ENCODE assay signal across 1 cellular context in the genomic region with DNA sequence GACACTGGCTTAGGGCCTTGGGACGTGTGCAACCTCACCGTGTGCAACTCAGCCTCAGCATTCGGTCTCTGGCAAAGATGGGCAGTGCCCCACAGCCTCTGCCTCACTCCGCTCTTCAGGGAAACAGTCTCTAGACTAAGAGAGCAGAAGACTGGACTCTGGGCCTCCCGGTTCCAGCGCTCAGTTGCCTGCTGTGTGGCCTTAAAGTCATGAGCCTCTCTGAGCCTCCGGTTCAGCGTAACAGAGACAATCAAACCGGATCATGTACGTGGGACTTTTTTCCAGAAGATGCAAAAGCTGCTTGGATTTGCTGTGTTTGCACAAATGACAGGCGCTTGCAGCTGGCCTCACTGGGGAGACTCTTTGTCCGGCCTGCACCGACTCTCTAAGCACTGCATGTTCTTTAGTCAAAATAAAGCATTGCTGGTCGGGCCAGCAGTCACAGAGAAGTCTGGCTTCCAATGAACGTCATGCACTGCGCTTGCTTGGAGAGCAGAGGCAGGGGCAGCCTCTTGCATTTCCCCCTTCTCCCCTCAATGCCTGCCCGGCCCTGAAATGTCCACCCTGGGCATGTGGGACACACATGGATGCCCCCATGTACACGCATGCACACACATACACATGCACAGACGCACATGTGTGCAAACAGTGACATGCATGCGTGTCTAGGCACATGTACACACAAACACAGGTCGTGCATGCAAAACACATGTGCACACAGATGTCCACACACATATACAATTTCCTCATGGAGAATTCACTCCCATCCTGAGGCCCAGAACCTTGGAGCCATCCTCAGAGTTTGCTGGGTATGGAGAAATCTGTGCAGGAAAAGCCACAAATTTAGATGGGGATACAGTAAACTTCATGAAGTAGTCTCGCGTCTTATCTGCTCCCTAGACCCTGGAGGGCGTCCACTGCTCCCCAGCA.
TF ChIP-seq lines count a peak whose summit lies in the region.

No MANE protein-coding gene starts in this region.

TF ChIP-seq in GM23338, 12 proteins besides CTCF, POLR2A, EP300 and RAD21 (continued from another document):
- TF ChIP-seq, protein P1, sequence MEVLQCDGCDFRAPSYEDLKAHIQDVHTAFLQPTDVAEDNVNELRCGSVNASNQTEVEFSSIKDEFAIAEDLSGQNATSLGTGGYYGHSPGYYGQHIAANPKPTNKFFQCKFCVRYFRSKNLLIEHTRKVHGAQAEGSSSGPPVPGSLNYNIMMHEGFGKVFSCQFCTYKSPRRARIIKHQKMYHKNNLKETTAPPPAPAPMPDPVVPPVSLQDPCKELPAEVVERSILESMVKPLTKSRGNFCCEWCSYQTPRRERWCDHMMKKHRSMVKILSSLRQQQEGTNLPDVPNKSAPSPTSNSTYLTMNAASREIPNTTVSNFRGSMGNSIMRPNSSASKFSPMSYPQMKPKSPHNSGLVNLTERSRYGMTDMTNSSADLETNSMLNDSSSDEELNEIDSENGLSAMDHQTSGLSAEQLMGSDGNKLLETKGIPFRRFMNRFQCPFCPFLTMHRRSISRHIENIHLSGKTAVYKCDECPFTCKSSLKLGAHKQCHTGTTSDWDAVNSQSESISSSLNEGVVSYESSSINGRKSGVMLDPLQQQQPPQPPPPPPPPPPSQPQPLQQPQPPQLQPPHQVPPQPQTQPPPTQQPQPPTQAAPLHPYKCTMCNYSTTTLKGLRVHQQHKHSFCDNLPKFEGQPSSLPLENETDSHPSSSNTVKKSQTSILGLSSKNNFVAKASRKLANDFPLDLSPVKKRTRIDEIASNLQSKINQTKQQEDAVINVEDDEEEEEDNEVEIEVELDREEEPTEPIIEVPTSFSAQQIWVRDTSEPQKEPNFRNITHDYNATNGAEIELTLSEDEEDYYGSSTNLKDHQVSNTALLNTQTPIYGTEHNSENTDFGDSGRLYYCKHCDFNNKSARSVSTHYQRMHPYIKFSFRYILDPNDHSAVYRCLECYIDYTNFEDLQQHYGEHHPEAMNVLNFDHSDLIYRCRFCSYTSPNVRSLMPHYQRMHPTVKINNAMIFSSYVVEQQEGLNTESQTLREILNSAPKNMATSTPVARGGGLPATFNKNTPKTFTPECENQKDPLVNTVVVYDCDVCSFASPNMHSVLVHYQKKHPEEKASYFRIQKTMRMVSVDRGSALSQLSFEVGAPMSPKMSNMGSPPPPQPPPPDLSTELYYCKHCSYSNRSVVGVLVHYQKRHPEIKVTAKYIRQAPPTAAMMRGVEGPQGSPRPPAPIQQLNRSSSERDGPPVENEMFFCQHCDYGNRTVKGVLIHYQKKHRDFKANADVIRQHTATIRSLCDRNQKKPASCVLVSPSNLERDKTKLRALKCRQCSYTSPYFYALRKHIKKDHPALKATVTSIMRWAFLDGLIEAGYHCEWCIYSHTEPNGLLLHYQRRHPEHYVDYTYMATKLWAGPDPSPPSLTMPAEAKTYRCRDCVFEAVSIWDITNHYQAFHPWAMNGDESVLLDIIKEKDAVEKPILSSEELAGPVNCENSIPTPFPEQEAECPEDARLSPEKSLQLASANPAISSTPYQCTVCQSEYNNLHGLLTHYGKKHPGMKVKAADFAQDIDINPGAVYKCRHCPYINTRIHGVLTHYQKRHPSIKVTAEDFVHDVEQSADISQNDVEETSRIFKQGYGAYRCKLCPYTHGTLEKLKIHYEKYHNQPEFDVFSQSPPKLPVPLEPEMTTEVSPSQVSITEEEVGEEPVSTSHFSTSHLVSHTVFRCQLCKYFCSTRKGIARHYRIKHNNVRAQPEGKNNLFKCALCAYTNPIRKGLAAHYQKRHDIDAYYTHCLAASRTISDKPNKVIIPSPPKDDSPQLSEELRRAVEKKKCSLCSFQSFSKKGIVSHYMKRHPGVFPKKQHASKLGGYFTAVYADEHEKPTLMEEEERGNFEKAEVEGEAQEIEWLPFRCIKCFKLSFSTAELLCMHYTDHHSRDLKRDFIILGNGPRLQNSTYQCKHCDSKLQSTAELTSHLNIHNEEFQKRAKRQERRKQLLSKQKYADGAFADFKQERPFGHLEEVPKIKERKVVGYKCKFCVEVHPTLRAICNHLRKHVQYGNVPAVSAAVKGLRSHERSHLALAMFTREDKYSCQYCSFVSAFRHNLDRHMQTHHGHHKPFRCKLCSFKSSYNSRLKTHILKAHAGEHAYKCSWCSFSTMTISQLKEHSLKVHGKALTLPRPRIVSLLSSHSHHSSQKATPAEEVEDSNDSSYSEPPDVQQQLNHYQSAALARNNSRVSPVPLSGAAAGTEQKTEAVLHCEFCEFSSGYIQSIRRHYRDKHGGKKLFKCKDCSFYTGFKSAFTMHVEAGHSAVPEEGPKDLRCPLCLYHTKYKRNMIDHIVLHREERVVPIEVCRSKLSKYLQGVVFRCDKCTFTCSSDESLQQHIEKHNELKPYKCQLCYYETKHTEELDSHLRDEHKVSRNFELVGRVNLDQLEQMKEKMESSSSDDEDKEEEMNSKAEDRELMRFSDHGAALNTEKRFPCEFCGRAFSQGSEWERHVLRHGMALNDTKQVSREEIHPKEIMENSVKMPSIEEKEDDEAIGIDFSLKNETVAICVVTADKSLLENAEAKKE (CRISPR knock-in tag; IDR thresholded peaks at IDR 0.05): no peak
- TF ChIP-seq STAT1 (IDR thresholded peaks at IDR 0.05; ENCODE audit: unreplicated experiment): no peak
- TF ChIP-seq EZH2phosphoT487 (IDR thresholded peaks at IDR 0.05; ENCODE audit: unreplicated experiment): no peak
- no peak for TF ChIP-seq CREB1 (CRISPR knock-in tag; IDR thresholded peaks at IDR 0.05; ENCODE audit: low read depth)
- no peak for TF ChIP-seq ZNF331 (CRISPR knock-in tag; IDR thresholded peaks at IDR 0.05; ENCODE audit: low read depth)
- no peak for TF ChIP-seq JUNB (IDR thresholded peaks at IDR 0.05; ENCODE audit: unreplicated experiment)
- TF ChIP-seq ETS1 (IDR thresholded peaks at IDR 0.05): no peak
- TF ChIP-seq POLR2AphosphoS5 (IDR thresholded peaks at IDR 0.05; ENCODE audit: low read depth): no peak
- no peak for TF ChIP-seq REST (IDR thresholded peaks at IDR 0.05; ENCODE audit: unreplicated experiment)
- TF ChIP-seq EZH2 (IDR thresholded peaks at IDR 0.05; ENCODE audit: low read depth, unreplicated experiment): no peak
- no peak for TF ChIP-seq NANOG (IDR thresholded peaks at IDR 0.05; ENCODE audit: borderline replicate concordance)
